ENCODE assay signal across 19 cellular contexts in genomic region chr15:74962671-74963070, GRCh38. TPM values are rescaled to one million over a fixed set of nuclear protein-coding genes. Genes with fewer than 3 reads are reported as not detected.
"Had no signal": no experiment of that assay in that cellular context is flagged by ENCODE, and none has a peak within 500 bp of the region (broad histone marks: within the 10 kb centered on the region; RNA-seq: fewer than 3 reads in every experiment).

No MANE protein-coding gene starts in this region.

- H3K9me3 Mint-ChIP-seq: IgD-negative memory B cell had no signal

- ATAC-seq: K562, SK-N-SH treated with all-trans-retinoic acid at 6 μM for 48 hours had no signal

- H3K27ac Mint-ChIP-seq: IgD-negative memory B cell had no signal

- H3K4me3 Mint-ChIP-seq: IgD-negative memory B cell had no signal

- DNase-seq: MV-4-11, NCI-H1048, NCI-H1105, NCI-H1417, NCI-H1436 treated with DMSO at 0.1 percent for 48 hours, NCI-H187 treated with DMSO at 0.1 percent for 48 hours, NCI-H2029 treated with DMSO at 0.1 percent for 48 hours, NCI-H2171 treated with DMSO at 0.1 percent for 48 hours, NCI-H345, NCI-H446 treated with DMSO at 0.1 percent for 48 hours, NCI-H510A treated with DMSO at 0.1 percent for 48 hours, Right ventricle myocardium superior, RPMI8226, SIG-M5, T-helper 1 cell had no signal

RNA-seq across cellular contexts. Expression of gene RPP25, which starts 6.1 kb away (rescaled TPM):
- total RNA-seq: MCF 10A had no signal
